In genomic region chr2:121147766-121148165, GRCh38 we compare ENCODE assay signal across 21 cellular contexts.
DNase-seq lines count a peak whose midpoint lies in the region; ATAC-seq, FAIRE-seq and TF ChIP-seq lines count a peak whose summit lies in the region.
"Had no signal": no experiment of that assay in that cellular context is flagged by ENCODE, and none has a peak within 500 bp of the region (broad histone marks: within the 10 kb centered on the region; RNA-seq: fewer than 3 reads in every experiment).

No MANE protein-coding gene starts in this region.

- 78 to 100% methylated on average over 1 of the region's 1 CpG for WGBS in upper lobe of left lung, 2 donors

- peak; percentile 38 for FAIRE-seq in RCC 7860 (lab: Jason Lieb, UNC)
- FAIRE-seq: GM12892, H1, HepG2 had no signal

- no peaks in the 10 kb centered on the region for H3K9me3 ChIP-seq in upper lobe of left lung
- H3K9me3 ChIP-seq: BLaER1 treated with 17β-estradiol and CSF1 and Interleukin-3, amounts not matched to agents 10 nM and 100 nM had no signal

- TF ChIP-seq CTCF in upper lobe of left lung (IDR thresholded peaks at IDR 0.05) = no peak

- H3K4me3 ChIP-seq in upper lobe of left lung = no peak overlapping the region
- H3K4me3 ChIP-seq: BLaER1 treated with 17β-estradiol and CSF1 and Interleukin-3, amounts not matched to agents 10 nM and 100 nM; SK-N-MC had no signal

- ATAC-seq in HG03175 (IDR thresholded peaks at IDR 0.05; ENCODE audit: unreplicated experiment) = no peak
- no peak for ATAC-seq in upper lobe of left lung (ENCODE audit: low FRiP score in 2 of 2)
- ATAC-seq: HepG2, Panc1 had no signal

- no peak for TF ChIP-seq POLR2A in upper lobe of left lung (IDR thresholded peaks at IDR 0.05)

- peaks cover 0 to 6% (median 1%) of the 10 kb centered on the region in 4 donors for H3K4me1 ChIP-seq in upper lobe of left lung
- H3K4me1 ChIP-seq: BLaER1 treated with 17β-estradiol and CSF1 and Interleukin-3, amounts not matched to agents 10 nM and 100 nM had no signal

- no peak overlapping the region for H3K27ac ChIP-seq in epithelial cell of prostate
- no peak overlapping the region for H3K27ac ChIP-seq in upper lobe of left lung
- H3K27ac ChIP-seq: BLaER1 treated with 17β-estradiol and CSF1 and Interleukin-3, amounts not matched to agents 10 nM and 100 nM; KMS-11; SK-N-MC had no signal

- DNase-seq in A172 (ENCODE audit: low spot score) = peak; percentile 46
- no peak for DNase-seq in RCC 7860 (ENCODE audit: low spot score)
- peak; percentile 29 for DNase-seq in epithelial cell of prostate (ENCODE audit: low read depth, low spot score)
- DNase-seq in left kidney (ENCODE audit: low read depth, low spot score) = peak; percentile 7
- no peak for DNase-seq in upper lobe of left lung
- no peak for DNase-seq in Kasumi-1 (lab: John Stamatoyannopoulos, UW)
- DNase-seq in HPDE6-E6E7 (ENCODE audit: extremely low spot score) = no peak
- DNase-seq: 8988T, DMS 273 treated with DMSO at 0.1 percent for 48 hours, NCI-H1105, NCI-H1694, NCI-H510A treated with DMSO at 0.1 percent for 48 hours, Right ventricle myocardium superior had no signal

- no peaks in the 10 kb centered on the region for H3K36me3 ChIP-seq in upper lobe of left lung
- H3K36me3 ChIP-seq: BLaER1 treated with 17β-estradiol and CSF1 and Interleukin-3, amounts not matched to agents 10 nM and 100 nM had no signal

- H3K27me3 ChIP-seq in upper lobe of left lung = no peaks in the 10 kb centered on the region
- H3K27me3 ChIP-seq: BLaER1 treated with 17β-estradiol and CSF1 and Interleukin-3, amounts not matched to agents 10 nM and 100 nM had no signal

- TF ChIP-seq EP300 in upper lobe of left lung (IDR thresholded peaks at IDR 0.05) = no peak

Comparison
In these comparisons a context has a peak if more than half of its experiments do, and no peak if none do; other contexts are left out.
1. DNase-seq: peak in A172 (single experiment), epithelial cell of prostate (single experiment) and left kidney (single experiment); none in RCC 7860 (single experiment), upper lobe of left lung (0 of 2), Kasumi-1 (0 of 2) and HPDE6-E6E7 (single experiment).